8 cellular contexts compared by ENCODE assay signal in the genomic region with DNA sequence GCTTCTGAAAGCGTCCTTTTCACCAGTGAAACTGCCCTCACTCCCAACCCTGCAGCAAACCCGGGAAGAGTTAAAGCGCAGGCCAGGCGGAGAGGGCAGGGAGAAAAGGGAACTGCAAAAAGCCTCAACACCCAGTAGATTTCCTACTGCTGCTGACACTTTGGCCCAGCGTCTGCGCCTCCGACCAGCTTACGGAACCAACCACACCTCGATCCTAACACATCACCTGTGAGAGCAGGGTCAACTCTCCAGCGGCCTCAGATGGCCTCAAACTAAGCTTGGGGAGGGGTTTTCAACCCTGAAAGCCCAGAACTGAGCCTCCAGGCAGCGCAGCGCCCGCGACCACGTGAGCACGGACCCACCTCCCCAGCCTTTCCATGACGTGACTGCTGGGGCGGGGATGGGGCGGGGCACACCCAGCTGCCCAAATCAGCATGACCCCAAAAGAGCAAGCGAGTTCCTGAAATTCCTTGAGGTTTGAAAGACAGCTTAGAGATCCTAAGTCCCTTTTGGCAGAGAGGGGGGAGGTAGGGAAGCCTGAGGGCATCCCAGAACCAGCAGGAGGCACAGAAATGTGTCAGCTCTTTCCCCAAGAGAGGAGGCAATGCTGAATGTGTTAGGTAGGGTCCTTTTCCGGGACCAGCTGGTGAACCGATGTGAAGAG. TPM values are rescaled to one million over a fixed set of nuclear protein-coding genes. Genes with fewer than 3 reads are reported as not detected.
A peak's percentile ranks its signal among the peaks of the same experiment; 100 is the strongest.
DNase-seq lines count a peak whose midpoint lies in the region; ATAC-seq and TF ChIP-seq lines count a peak whose summit lies in the region.

No MANE protein-coding gene starts in this region.

- DNase-seq in BE2C (peak; percentile 67), NB4 (ENCODE audit: low read depth) (peak; percentile 72), activated T-cell treated with anti-CD3 and anti-CD28 coated beads for 1 hour (ENCODE audit: low read depth) (peak; percentile 70), endothelial cell (ENCODE audit: low spot score) (peak; percentile 71), mesenteric fat pad (ENCODE audit: low spot score) (peak; percentile 95), NCI-H2029 (lab: John Stamatoyannopoulos, UW) (no peak)
- peak; percentile 75 for DNase-seq in stimulated activated CD8-positive, alpha-beta memory T cell treated with anti-CD3 and anti-CD28 coated beads, Interleukin-15, amount 100 ng/mL, for 1 hour (ENCODE audit: low read depth)

- peak overlapping the region; percentile 73 for H3K4me3 Mint-ChIP-seq in endothelial cell (ENCODE audit: unreplicated experiment)

- H3K4me1 Mint-ChIP-seq in endothelial cell (ENCODE audit: unreplicated experiment): peaks cover 72% of the 10 kb centered on the region

- H3K4me1 ChIP-seq in BE2C: no peaks in the 10 kb centered on the region

- no peaks in the 10 kb centered on the region for H3K9me3 ChIP-seq in BE2C

- peaks cover 30% of the 10 kb centered on the region for H3K36me3 Mint-ChIP-seq in endothelial cell (ENCODE audit: low read depth, unreplicated experiment)

- H3K27ac Mint-ChIP-seq in endothelial cell (ENCODE audit: unreplicated experiment): peak overlapping the region; percentile 80

- peaks cover 8% of the 10 kb centered on the region for H3K27me3 Mint-ChIP-seq in endothelial cell (ENCODE audit: unreplicated experiment)

- peak; percentile 44 for TF ChIP-seq POLR2A in NB4 (IDR thresholded peaks at IDR 0.05; ENCODE audit: extremely low read depth, insufficient read length)

- no peak for TF ChIP-seq CTCF in BE2C (IDR thresholded peaks at IDR 0.05; ENCODE audit: low read depth, low read length)
- TF ChIP-seq CTCF in NB4 (IDR thresholded peaks at IDR 0.05; ENCODE audit: low read depth, low read length): no peak
- TF ChIP-seq CTCF in endothelial cell (IDR thresholded peaks at IDR 0.05; ENCODE audit: unreplicated experiment): no peak

- ATAC-seq in GM21528 (IDR thresholded peaks at IDR 0.05; ENCODE audit: low FRiP score, unreplicated experiment): peak; percentile 51

- H3K27me3 ChIP-seq in BE2C: no peaks in the 10 kb centered on the region

- H3K4me3 ChIP-seq in BE2C (ENCODE audit: low read depth, low read length) (peak overlapping the region; percentile 62), NB4 (ENCODE audit: low read depth, low read length) (peak overlapping the region; percentile 69)

- no peaks in the 10 kb centered on the region for H3K9me3 Mint-ChIP-seq in endothelial cell (ENCODE audit: unreplicated experiment)

- H3K36me3 ChIP-seq in BE2C: no peaks in the 10 kb centered on the region

RNA-seq across cellular contexts. Expression of a gene that starts 59.1 kb away (rescaled TPM):
- polyA plus RNA-seq in BE2C (2012; ENCODE audit: insufficient read depth, insufficient read length, low read depth): 0.25 TPM
- 144 TPM for total RNA-seq in endothelial cell (ENCODE audit: unreplicated experiment)
- total RNA-seq in mesenteric fat pad: 34.9 TPM
